Comparison of ENCODE assay signal across 9 cellular contexts in genomic region chr12:109947511-109947910, GRCh38. TPM values are rescaled to one million over a fixed set of nuclear protein-coding genes. Genes with fewer than 3 reads are reported as not detected.
A peak's percentile ranks its signal among the peaks of the same experiment; 100 is the strongest.
DNase-seq lines count a peak whose midpoint lies in the region; ATAC-seq and TF ChIP-seq lines count a peak whose summit lies in the region.
"Had no signal": no experiment of that assay in that cellular context is flagged by ENCODE, and none has a peak within 500 bp of the region (broad histone marks: within the 10 kb centered on the region; RNA-seq: fewer than 3 reads in every experiment).

No MANE protein-coding gene starts in this region.

- H3K9me3 ChIP-seq in muscle layer of colon (ENCODE audit: low read length), result no peaks in the 10 kb centered on the region

- DNase-seq in AG20443 (ENCODE audit: low spot score) (peak; percentile 74), astrocyte of the spinal cord (ENCODE audit: low read depth, low spot score) (peak; percentile 89), iPS-NIHi11 (ENCODE audit: low spot score) (no peak)
- peak; percentile 12 for DNase-seq in Jurkat, Clone E6-1 (ENCODE audit: low read depth, low spot score)

- no peaks in the 10 kb centered on the region for H3K27me3 ChIP-seq in muscle layer of colon (ENCODE audit: control insufficient read depth in 1 of 2, insufficient read depth in 2 of 2, low read length in 2 of 2)

- in situ Hi-C loops in astrocyte of the spinal cord (cut with HindIII; ENCODE audit: low sequenced_read_pairs), result no loop called here

- peaks cover 29% of the 10 kb centered on the region for H3K36me3 ChIP-seq in muscle layer of colon (ENCODE audit: insufficient read depth, low read length)

- ATAC-seq in GM21360 (IDR thresholded peaks at IDR 0.05; ENCODE audit: unreplicated experiment) (no peak), GM19397 (IDR thresholded peaks at IDR 0.05; ENCODE audit: unreplicated experiment) (no peak), HG03097 (IDR thresholded peaks at IDR 0.05; ENCODE audit: low FRiP score, unreplicated experiment) (no peak)
- ATAC-seq: Panc1 had no signal

- peak overlapping the region; percentile 16 for H3K27ac ChIP-seq in muscle layer of colon (ENCODE audit: low read depth, low read length)

- H3K4me3 ChIP-seq in Jurkat, Clone E6-1 (ENCODE audit: low read length), result no peak overlapping the region
- H3K4me3 ChIP-seq in astrocyte of the spinal cord (ENCODE audit: low read depth, low read length), result no peak overlapping the region
- H3K4me3 ChIP-seq in muscle layer of colon (ENCODE audit: low read depth in 1 of 2, low read length in 2 of 2), result peak overlapping the region in 1 of 2 donors; percentile 4

- no peak for TF ChIP-seq CTCF in astrocyte of the spinal cord (IDR thresholded peaks at IDR 0.05; ENCODE audit: low read depth, low read length)

- H3K9ac ChIP-seq in muscle layer of colon (ENCODE audit: low read length), result no peak overlapping the region

- H3K4me1 ChIP-seq in muscle layer of colon (ENCODE audit: insufficient read depth, low read length), result peaks cover 50% of the 10 kb centered on the region

RNA-seq across cellular contexts. Expression of gene TCHP, which starts 47.4 kb away (rescaled TPM):
- polyA plus RNA-seq in Jurkat, Clone E6-1 (2012; ENCODE audit: insufficient read depth, insufficient read length), result 40.2 TPM

RNA-seq across cellular contexts. Expression of gene GIT2, which starts 48.7 kb away (rescaled TPM):
- polyA plus RNA-seq in Jurkat, Clone E6-1 (2012; ENCODE audit: insufficient read depth, insufficient read length), result 42.3 TPM

RNA-seq across cellular contexts. Expression of gene ANKRD13A, which starts 51.7 kb away (rescaled TPM):
- polyA plus RNA-seq in Jurkat, Clone E6-1 (2012; ENCODE audit: insufficient read depth, insufficient read length), result 34.9 TPM
